In the genomic region with DNA sequence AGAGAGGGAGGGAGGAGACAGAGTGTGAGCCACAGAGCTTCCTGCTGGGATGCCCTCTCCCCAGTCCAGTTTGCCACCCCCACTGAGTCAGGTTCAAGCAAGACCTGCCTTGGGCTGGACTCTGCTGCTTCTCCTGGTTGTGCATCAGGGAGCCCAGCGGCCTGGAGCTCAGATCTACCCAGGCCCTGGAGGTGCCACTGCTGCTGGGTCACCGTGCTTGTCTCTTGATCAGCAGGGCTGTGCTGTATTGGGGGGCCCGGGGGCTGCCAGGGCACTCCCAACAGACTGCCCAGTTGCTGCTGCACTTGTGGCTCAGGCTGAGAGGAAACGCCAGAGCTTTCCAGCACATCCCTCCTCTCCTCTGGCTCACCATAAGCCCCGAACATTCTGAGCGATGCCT, we compare ENCODE assay signal across 32 cellular contexts. TPM values are rescaled to one million over a fixed set of nuclear protein-coding genes. Genes with fewer than 3 reads are reported as not detected.
"Had no signal": no experiment of that assay in that cellular context is flagged by ENCODE, and none has a peak within 500 bp of the region (broad histone marks: within the 10 kb centered on the region; RNA-seq: fewer than 3 reads in every experiment).

No MANE protein-coding gene starts in this region.

- H3K27ac Mint-ChIP-seq: mesothelial cell of epicardium; naive B cell; natural killer cell; nephron progenitor cell; neural progenitor cell; stimulated activated naive B cell treated with anti-CD40 and anti-IgM and Interleukin-4, amounts not matched to agents 10 μg/mL and 1 μg/mL and 100 μg/mL, for 72 hours had no signal

- ATAC-seq: heart right ventricle; left ventricle myocardium superior; lower lobe of right lung; natural killer cell; right cardiac atrium; sciatic nerve; stimulated activated naive B cell treated with anti-CD40 and anti-IgM and Interleukin-4, amounts not matched to agents 10 μg/mL and 1 μg/mL and 100 μg/mL, for 72 hours; stimulated activated naive CD8-positive, alpha-beta T cell treated with anti-CD3 and anti-CD28 coated beads, Interleukin-15, Interleukin-2, amounts not matched to agents 100 U/mL and 50 U/mL, for 24 hours had no signal

- H3K27me3 ChIP-seq: ovary had no signal

- H3K36me3 ChIP-seq: heart right ventricle, lower lobe of right lung, neural progenitor cell, ovary, prostate gland, stomach, thoracic aorta, tibial artery, upper lobe of right lung had no signal

- H3K4me1 ChIP-seq: heart right ventricle, lower lobe of right lung, neural progenitor cell, prostate gland, stomach, tibial artery, upper lobe of right lung had no signal

- H3K27ac ChIP-seq: heart right ventricle, hepatocyte, lower lobe of right lung, neural progenitor cell, ovary, prostate gland, stomach, thoracic aorta, tibial artery, upper lobe of right lung had no signal

- H3K9me3 ChIP-seq: lower lobe of right lung, ovary, prostate gland, thoracic aorta, tibial artery, upper lobe of right lung had no signal

- DNase-seq: heart right ventricle; islet precursor cell; left ventricle myocardium superior; lower lobe of right lung; mammary epithelial cell; mesenchymal stem cell; naive B cell; natural killer cell; nephron progenitor cell; ovary; retina; right cardiac atrium; small intestine; stimulated activated CD4-positive, alpha-beta T cell treated with anti-CD3 and anti-CD28 coated beads, Interleukin-1b, Interleukin-23, amount 100 ng/mL, for 48 hours; stimulated activated CD4-positive, alpha-beta T cell treated with anti-CD3 and anti-CD28 coated beads, Interleukin-2, amount 100 ng/mL, for 48 hours; stimulated activated CD4-positive, alpha-beta T cell treated with anti-CD3 and anti-CD28 coated beads, Interleukin-4, amount 100 ng/mL, for 4 hours; stimulated activated CD8-positive, alpha-beta memory T cell treated with anti-CD3 and anti-CD28 coated beads, Interleukin-4, amount 100 ng/mL, for 48 hours; stimulated activated naive B cell treated with anti-CD40 and anti-IgM and Interleukin-4, amounts not matched to agents 10 μg/mL and 1 μg/mL and 100 μg/mL, for 72 hours; stimulated activated naive CD8-positive, alpha-beta T cell treated with anti-CD3 and anti-CD28 coated beads, Interleukin-15, Interleukin-2, amounts not matched to agents 100 U/mL and 50 U/mL, for 24 hours; stomach; tibial artery; trophoblast cell; upper lobe of right lung had no signal

- H3K36me3 Mint-ChIP-seq: mesothelial cell of epicardium; naive B cell; natural killer cell; neural progenitor cell; stimulated activated naive B cell treated with anti-CD40 and anti-IgM and Interleukin-4, amounts not matched to agents 10 μg/mL and 1 μg/mL and 100 μg/mL, for 72 hours had no signal

- H3K4me3 Mint-ChIP-seq: mesothelial cell of epicardium; naive B cell; natural killer cell; nephron progenitor cell; neural progenitor cell; stimulated activated naive B cell treated with anti-CD40 and anti-IgM and Interleukin-4, amounts not matched to agents 10 μg/mL and 1 μg/mL and 100 μg/mL, for 72 hours had no signal

- H3K4me3 ChIP-seq: heart right ventricle, hepatocyte, lower lobe of right lung, neural progenitor cell, ovary, prostate gland, stomach, thoracic aorta, tibial artery, upper lobe of right lung had no signal

- H3K4me1 Mint-ChIP-seq: mesothelial cell of epicardium; naive B cell; natural killer cell; nephron progenitor cell; neural progenitor cell; stimulated activated naive B cell treated with anti-CD40 and anti-IgM and Interleukin-4, amounts not matched to agents 10 μg/mL and 1 μg/mL and 100 μg/mL, for 72 hours had no signal

- H3K9me3 Mint-ChIP-seq: natural killer cell had no signal

RNA-seq across cellular contexts. Expression of gene TLE7, which starts 8.9 kb away (rescaled TPM):
- total RNA-seq: heart right ventricle, hepatocyte, kidney epithelial cell, left ventricle myocardium superior, lower lobe of right lung, mammary epithelial cell, mesothelial cell of epicardium, mononuclear cell, natural killer cell, omental fat pad, ovary, right cardiac atrium, sciatic nerve, stomach, thoracic aorta, upper lobe of right lung had no signal
